In the genomic region with DNA sequence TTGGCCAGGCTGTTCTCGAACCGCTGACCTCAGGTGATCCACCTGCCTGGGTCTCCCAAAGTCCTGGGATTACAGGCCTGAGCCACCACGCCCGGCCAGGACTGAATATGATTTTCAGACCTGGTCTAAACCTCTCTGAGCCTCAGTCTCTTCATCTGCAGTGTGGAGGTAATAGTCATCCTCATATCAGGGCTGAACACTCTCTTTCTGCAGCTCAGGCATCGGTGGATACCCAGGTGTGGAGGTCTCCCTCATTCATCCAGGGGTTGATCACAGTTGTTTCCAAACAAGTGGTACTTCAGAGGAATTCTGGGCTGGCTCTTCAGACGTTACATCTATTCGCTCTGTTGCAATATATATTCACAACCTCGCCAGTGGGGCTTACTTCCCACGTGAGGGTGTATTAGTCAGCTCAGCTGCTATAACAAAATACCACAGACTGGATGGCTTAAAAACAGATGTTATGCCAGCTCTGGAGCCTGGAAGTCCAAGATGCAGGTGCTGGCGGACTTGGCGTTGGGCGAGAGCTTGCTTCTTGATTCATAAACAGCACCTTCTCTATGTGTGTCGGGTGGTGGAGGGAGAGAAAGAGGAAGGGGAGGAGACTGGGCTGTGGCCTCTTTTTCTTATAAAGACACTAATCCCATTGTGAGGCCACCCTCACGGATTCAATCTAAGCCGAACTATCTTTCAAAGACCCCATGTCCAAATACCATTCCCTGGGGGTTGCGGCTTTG, we compare ENCODE assay signal across 18 cellular contexts.
"Had no signal": no experiment of that assay in that cellular context is flagged by ENCODE, and none has a peak within 500 bp of the region (broad histone marks: within the 10 kb centered on the region; RNA-seq: fewer than 3 reads in every experiment).

No MANE protein-coding gene starts in this region.

- H3K4me3 ChIP-seq: body of pancreas, thyroid gland had no signal

- H3K27me3 Mint-ChIP-seq: activated CD8-positive, alpha-beta T cell treated with anti-CD3 and anti-CD28 coated beads for 36 hours had no signal

- H3K9me3 ChIP-seq: body of pancreas, thyroid gland had no signal

- H3K4me1 ChIP-seq: foreskin keratinocyte had no signal

- H3K36me3 ChIP-seq: thyroid gland, WERI-Rb-1 had no signal

- FAIRE-seq: colon, islet of Langerhans had no signal

- DNase-seq: activated CD8-positive, alpha-beta T cell treated with anti-CD3 and anti-CD28 coated beads for 36 hours; activated gamma-delta T cell treated with Interleukin-2 at 50 U/mL for 16 hours; body of pancreas; caudate nucleus; endodermal cell; foreskin keratinocyte; hippocampal formation; left cardiac atrium; mesendoderm; nephron progenitor cell; nucleus accumbens; stimulated activated naive CD4-positive, alpha-beta T cell; thyroid gland; WERI-Rb-1 had no signal

- H3K27ac ChIP-seq: body of pancreas, epithelial cell of prostate, foreskin keratinocyte, thyroid gland, WERI-Rb-1 had no signal

- H3K27ac Mint-ChIP-seq: activated CD8-positive, alpha-beta T cell treated with anti-CD3 and anti-CD28 coated beads for 36 hours; endodermal cell; nephron progenitor cell had no signal

- H3K4me3 Mint-ChIP-seq: activated CD8-positive, alpha-beta T cell treated with anti-CD3 and anti-CD28 coated beads for 36 hours; activated T-helper 1 cell treated with anti-CD3 and anti-CD28 coated beads, Interleukin-12 subunit alpha, Interleukin-12 subunit beta, Interleukin-2, Interleukin-4 antibody, amounts not matched to agents 30 ng/mL and 10 ng/mL and 1 ng/mL, durations not matched to agents 14 hours and 24 hours and 36 hours; endodermal cell; nephron progenitor cell had no signal

- H3K9me3 Mint-ChIP-seq: activated CD8-positive, alpha-beta T cell treated with anti-CD3 and anti-CD28 coated beads for 36 hours; activated T-helper 1 cell treated with anti-CD3 and anti-CD28 coated beads, Interleukin-12 subunit alpha, Interleukin-12 subunit beta, Interleukin-2, Interleukin-4 antibody, amounts not matched to agents 30 ng/mL and 10 ng/mL and 1 ng/mL, durations not matched to agents 14 hours and 24 hours and 36 hours; endodermal cell had no signal

- ATAC-seq: activated CD8-positive, alpha-beta T cell treated with anti-CD3 and anti-CD28 coated beads for 36 hours; body of pancreas; foreskin keratinocyte; left cardiac atrium had no signal

- H3K27me3 ChIP-seq: body of pancreas, foreskin keratinocyte, thyroid gland had no signal
